In the genomic region with DNA sequence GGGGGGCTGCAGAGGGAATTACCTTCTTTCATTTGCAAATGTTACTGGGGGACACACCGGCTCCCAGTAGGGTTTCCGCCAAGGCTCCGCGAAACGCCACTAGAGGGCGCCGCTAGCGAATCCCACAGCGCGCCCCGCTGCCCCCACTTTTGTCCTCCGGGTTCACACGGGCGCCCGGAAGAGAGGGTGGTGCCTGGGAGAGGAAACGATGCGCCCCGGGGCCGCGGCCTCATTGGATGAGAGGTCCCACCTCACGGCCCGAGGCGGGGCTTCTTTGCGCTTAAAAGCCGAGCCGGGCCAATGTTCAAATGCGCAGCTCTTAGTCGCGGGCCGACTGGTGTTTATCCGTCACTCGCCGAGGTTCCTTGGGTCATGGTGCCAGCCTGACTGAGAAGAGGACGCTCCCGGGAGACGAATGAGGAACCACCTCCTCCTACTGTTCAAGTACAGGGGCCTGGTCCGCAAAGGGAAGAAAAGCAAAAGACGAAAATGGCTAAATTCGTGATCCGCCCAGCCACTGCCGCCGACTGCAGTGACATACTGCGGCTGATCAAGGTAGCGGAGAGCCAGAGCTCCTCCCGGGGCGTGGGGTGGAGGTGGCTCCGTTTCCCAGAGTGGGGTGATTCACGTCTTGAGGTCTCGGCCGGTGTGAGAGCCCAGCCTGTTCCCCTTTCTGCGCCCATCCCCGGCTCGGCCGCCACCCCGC, we compare ENCODE assay signal across 8 cellular contexts. TPM values are rescaled to one million over a fixed set of nuclear protein-coding genes. Genes with fewer than 3 reads are reported as not detected.
DNase-seq lines count a peak whose midpoint lies in the region; ATAC-seq and TF ChIP-seq lines count a peak whose summit lies in the region.

SAT1 (plus strand) TSS at position 311 of the 706 bp plus-strand sequence; CDS start at position 490, 179 bp downstream.

- TF ChIP-seq POLR2A in GM15510 (IDR thresholded peaks at IDR 0.05; ENCODE audit: borderline replicate concordance, extremely low read depth, insufficient read length), result peak; percentile 99
- TF ChIP-seq POLR2A in prostate gland (IDR thresholded peaks at IDR 0.05), result peak; percentile 94

- DNase-seq in NCI-H1694 (lab: John Stamatoyannopoulos, UW) (peak; percentile 79), amniotic stem cell (lab: John Stamatoyannopoulos, UW) (peak; percentile 80), left cardiac atrium (peak; percentile 96), prostate gland (ENCODE audit: low spot score) (peak; percentile 94)

- H3K36me3 ChIP-seq in prostate gland (no peaks in the 10 kb centered on the region), urinary bladder (ENCODE audit: insufficient read depth) (no peaks in the 10 kb centered on the region)

- peak; percentile 50 to 92 (median 86) for TF ChIP-seq CTCF in prostate gland (IDR thresholded peaks at IDR 0.05)

- ATAC-seq in HG02885 (IDR thresholded peaks at IDR 0.05; ENCODE audit: poor library complexity, unreplicated experiment) (peak; percentile 94), left cardiac atrium (peak; percentile 95 to 96)

- peaks cover 22% of the 10 kb centered on the region for H3K36me3 Mint-ChIP-seq in T-helper 1 cell treated with Interleukin-12 subunit alpha and Interleukin-12 subunit beta and Interleukin-4 antibody, amounts not matched to agents 30 μg/mL and 1 μg/mL, for 36 hours (ENCODE audit: low read depth)

- peak within 1 kb of the TSS; percentile 95 for H3K4me3 Mint-ChIP-seq in T-helper 1 cell treated with Interleukin-12 subunit alpha and Interleukin-12 subunit beta and Interleukin-4 antibody, amounts not matched to agents 30 μg/mL and 1 μg/mL, for 36 hours

- no peaks in the 10 kb centered on the region for H3K9me3 Mint-ChIP-seq in T-helper 1 cell treated with Interleukin-12 subunit alpha and Interleukin-12 subunit beta and Interleukin-4 antibody, amounts not matched to agents 30 μg/mL and 1 μg/mL, for 36 hours

- peak within 1 kb of the TSS; percentile 88 for H3K27ac Mint-ChIP-seq in T-helper 1 cell treated with Interleukin-12 subunit alpha and Interleukin-12 subunit beta and Interleukin-4 antibody, amounts not matched to agents 30 μg/mL and 1 μg/mL, for 36 hours

- H3K27me3 Mint-ChIP-seq in T-helper 1 cell treated with Interleukin-12 subunit alpha and Interleukin-12 subunit beta and Interleukin-4 antibody, amounts not matched to agents 30 μg/mL and 1 μg/mL, for 36 hours (ENCODE audit: low read depth), result no peaks in the 10 kb centered on the region

- peaks cover 39% of the 10 kb centered on the region for H3K4me1 Mint-ChIP-seq in T-helper 1 cell treated with Interleukin-12 subunit alpha and Interleukin-12 subunit beta and Interleukin-4 antibody, amounts not matched to agents 30 μg/mL and 1 μg/mL, for 36 hours (ENCODE audit: low read depth)

- peak within 1 kb of the TSS; percentile 54 to 65 for H3K4me3 ChIP-seq in prostate gland
- H3K4me3 ChIP-seq in urinary bladder (ENCODE audit: low read depth, low read length), result peak within 1 kb of the TSS; percentile 79

- WGBS in prostate gland, result 0% methylated on average over 24 of the region's 55 CpGs
- WGBS in urinary bladder, result under 1% methylated on average over 55 of the region's 55 CpGs

- no peaks in the 10 kb centered on the region for H3K27me3 ChIP-seq in prostate gland (replicated peaks; ENCODE audit: insufficient read depth)

- peak within 1 kb of the TSS; percentile 94 to 95 for H3K27ac ChIP-seq in prostate gland
- H3K27ac ChIP-seq in urinary bladder (ENCODE audit: low read depth), result peak within 1 kb of the TSS; percentile 99

- no peaks in the 10 kb centered on the region for H3K9me3 ChIP-seq in prostate gland

- intact Hi-C loops in left cardiac atrium (cut with DNase I) (loop anchor here (2.0 to 10.0 kb wide), 3 partner anchors 118 to 242 kb away; partner anchors contain the start of genes APOO (in 1 of the 2), CXorf58 (in 1 of the 2) and KLHL15 (in 1 of the 2)), prostate gland (cut with DNase I) (loop anchor here (1.0 to 10.0 kb wide), 4 partner anchors 41 to 242 kb away; partner anchors contain the start of genes ACOT9 and KLHL15)

- no peaks in the 10 kb centered on the region for H3K4me1 ChIP-seq in prostate gland (replicated peaks)
- no peaks in the 10 kb centered on the region for H3K4me1 ChIP-seq in urinary bladder (ENCODE audit: insufficient read depth)

RNA-seq across cellular contexts. Expression of gene SAT1, which starts in this region (rescaled TPM):
- 100 to 1,000 TPM; 291 to 408 TPM for total RNA-seq in left cardiac atrium
- total RNA-seq in prostate gland, result 100 to 1,000 TPM; 461 to 567 TPM
- total RNA-seq in urinary bladder, result 130 TPM
- 216 TPM for polyA plus RNA-seq in urinary bladder

Comparison
In these comparisons a context has a peak if more than half of its experiments do, and no peak if none do; other contexts are left out.
1. Peak in every context shown above with its lines: DNase-seq, ATAC-seq, H3K4me3 ChIP-seq and H3K27ac ChIP-seq.